In the genomic region with DNA sequence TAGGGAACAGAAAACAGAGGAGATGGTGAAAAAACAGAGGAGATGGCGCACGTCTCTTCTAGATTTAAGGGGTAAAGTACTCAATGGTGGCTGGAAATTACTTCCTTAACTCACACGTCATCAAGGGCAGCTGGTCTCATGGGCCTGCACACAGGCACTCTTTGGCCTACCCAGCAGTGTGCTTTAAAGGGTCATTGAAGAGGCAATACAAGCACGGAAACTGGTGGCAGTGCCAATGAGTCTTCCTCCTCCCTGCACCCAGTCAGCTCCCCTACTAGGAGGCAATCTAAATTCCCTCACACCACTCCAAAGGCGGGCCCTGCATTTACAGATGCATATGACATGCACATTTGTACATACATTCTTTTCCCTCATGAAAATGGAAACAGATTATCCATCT, we compare ENCODE assay signal across 23 cellular contexts. TPM values are rescaled to one million over a fixed set of nuclear protein-coding genes. Genes with fewer than 3 reads are reported as not detected.
"Had no signal": no experiment of that assay in that cellular context is flagged by ENCODE, and none has a peak within 500 bp of the region (broad histone marks: within the 10 kb centered on the region; RNA-seq: fewer than 3 reads in every experiment).

No MANE protein-coding gene starts in this region.

- DNase-seq: activated CD4-positive, alpha-beta T cell treated with anti-CD3 and anti-CD28 coated beads, Interleukin-2, amount 10 ng/mL, durations not matched to agents 7 days and 5 days; activated CD4-positive, CD25-positive, alpha-beta regulatory T cell treated with anti-CD3 and anti-CD28 coated beads, Interleukin-2, amount 50 U/mL, for 72 hours; activated CD8-positive, alpha-beta memory T cell treated with anti-CD3 and anti-CD28 coated beads, Interleukin-2, amount 10 ng/mL, durations not matched to agents 7 days and 5 days; activated CD8-positive, alpha-beta T cell treated with anti-CD3 and anti-CD28 coated beads for 36 hours; brain microvascular endothelial cell; mesenchymal stem cell; occipital lobe; stimulated activated CD4-positive, alpha-beta T cell treated with anti-CD3 and anti-CD28 coated beads, Interleukin-12 subunit alpha, Interleukin-12 subunit beta, amount 100 ng/mL, for 4 hours; stimulated activated CD4-positive, alpha-beta T cell treated with anti-CD3 and anti-CD28 coated beads, Interleukin-4, amount 100 ng/mL, for 4 hours; T-cell; trophoblast cell; WERI-Rb-1 had no signal

- H3K36me3 ChIP-seq: uterus, WERI-Rb-1 had no signal

- H3K4me1 Mint-ChIP-seq: activated CD8-positive, alpha-beta memory T cell treated with anti-CD3 and anti-CD28 coated beads, Interleukin-2, amount 10 ng/mL, durations not matched to agents 7 days and 5 days; central memory CD8-positive, alpha-beta T cell; T-cell had no signal

- H3K4me3 Mint-ChIP-seq: activated CD4-positive, alpha-beta T cell treated with anti-CD3 and anti-CD28 coated beads, Interleukin-2, amount 10 ng/mL, durations not matched to agents 7 days and 5 days; activated CD8-positive, alpha-beta memory T cell treated with anti-CD3 and anti-CD28 coated beads, Interleukin-2, amount 10 ng/mL, durations not matched to agents 7 days and 5 days; activated CD8-positive, alpha-beta T cell treated with anti-CD3 and anti-CD28 coated beads for 36 hours; central memory CD8-positive, alpha-beta T cell; stimulated activated naive CD8-positive, alpha-beta T cell treated with anti-CD3 and anti-CD28 coated beads, Interleukin-15, Interleukin-2, amounts not matched to agents 100 ng/mL and 50 ng/mL, for 24 hours; T-cell; T-helper 2 cell treated with Interferon-gamma antibody and Interleukin-4, amounts not matched to agents 5 μg/mL and 100 μg/mL, for 36 hours had no signal

- H3K27me3 ChIP-seq: ascending aorta, brain microvascular endothelial cell, suprapubic skin, uterus had no signal

- H3K27ac ChIP-seq: ascending aorta, brain microvascular endothelial cell, coronary artery, epithelial cell of prostate, suprapubic skin, WERI-Rb-1 had no signal

- ATAC-seq: activated CD8-positive, alpha-beta memory T cell treated with anti-CD3 and anti-CD28 coated beads, Interleukin-2, amount 10 ng/mL, durations not matched to agents 7 days and 5 days; activated CD8-positive, alpha-beta T cell treated with anti-CD3 and anti-CD28 coated beads for 36 hours; activated naive CD4-positive, alpha-beta T cell treated with anti-CD3 and anti-CD28 coated beads, Interleukin-2, amount 50 U/mL, for 72 hours; mucosa of descending colon; T-cell had no signal

- H3K27ac Mint-ChIP-seq: activated CD4-positive, alpha-beta T cell treated with anti-CD3 and anti-CD28 coated beads, Interleukin-2, amount 10 ng/mL, durations not matched to agents 7 days and 5 days; activated CD8-positive, alpha-beta memory T cell treated with anti-CD3 and anti-CD28 coated beads, Interleukin-2, amount 10 ng/mL, durations not matched to agents 7 days and 5 days; activated CD8-positive, alpha-beta T cell treated with anti-CD3 and anti-CD28 coated beads for 36 hours; activated naive CD4-positive, alpha-beta T cell treated with anti-CD3 and anti-CD28 coated beads, Interleukin-2, amount 50 U/mL, for 72 hours; stimulated activated naive CD8-positive, alpha-beta T cell treated with anti-CD3 and anti-CD28 coated beads, Interleukin-15, Interleukin-2, amounts not matched to agents 100 ng/mL and 50 ng/mL, for 24 hours; T-cell; T-helper 2 cell treated with Interferon-gamma antibody and Interleukin-4, amounts not matched to agents 5 μg/mL and 100 μg/mL, for 36 hours had no signal

- H3K36me3 Mint-ChIP-seq: activated CD8-positive, alpha-beta memory T cell treated with anti-CD3 and anti-CD28 coated beads, Interleukin-2, amount 10 ng/mL, durations not matched to agents 7 days and 5 days; activated naive CD4-positive, alpha-beta T cell treated with anti-CD3 and anti-CD28 coated beads, Interleukin-2, amount 50 U/mL, for 72 hours; T-cell had no signal

- H3K27me3 Mint-ChIP-seq: activated CD4-positive, alpha-beta T cell treated with anti-CD3 and anti-CD28 coated beads, Interleukin-2, amount 10 ng/mL, durations not matched to agents 7 days and 5 days; activated CD8-positive, alpha-beta memory T cell treated with anti-CD3 and anti-CD28 coated beads, Interleukin-2, amount 10 ng/mL, durations not matched to agents 7 days and 5 days; activated CD8-positive, alpha-beta T cell treated with anti-CD3 and anti-CD28 coated beads for 36 hours; central memory CD8-positive, alpha-beta T cell; stimulated activated naive CD8-positive, alpha-beta T cell treated with anti-CD3 and anti-CD28 coated beads, Interleukin-15, Interleukin-2, amounts not matched to agents 100 ng/mL and 50 ng/mL, for 24 hours had no signal

- H3K9me3 Mint-ChIP-seq: activated CD4-positive, alpha-beta T cell treated with anti-CD3 and anti-CD28 coated beads, Interleukin-2, amount 10 ng/mL, durations not matched to agents 7 days and 5 days; activated CD8-positive, alpha-beta T cell treated with anti-CD3 and anti-CD28 coated beads for 36 hours; activated naive CD4-positive, alpha-beta T cell treated with anti-CD3 and anti-CD28 coated beads, Interleukin-2, amount 50 U/mL, for 72 hours; central memory CD8-positive, alpha-beta T cell; stimulated activated naive CD8-positive, alpha-beta T cell treated with anti-CD3 and anti-CD28 coated beads, Interleukin-15, Interleukin-2, amounts not matched to agents 100 ng/mL and 50 ng/mL, for 24 hours; T-cell; T-helper 2 cell treated with Interferon-gamma antibody and Interleukin-4, amounts not matched to agents 5 μg/mL and 100 μg/mL, for 36 hours had no signal

- H3K4me3 ChIP-seq: ascending aorta, coronary artery, mucosa of descending colon, suprapubic skin, uterus had no signal

- H3K9me3 ChIP-seq: ascending aorta, mucosa of descending colon, suprapubic skin, uterus had no signal

RNA-seq across cellular contexts. Expression of a gene that starts 50.8 kb away (rescaled TPM):
- polyA plus RNA-seq: neural cell had no signal
